ENCODE assay signal across 31 cellular contexts in the genomic region with DNA sequence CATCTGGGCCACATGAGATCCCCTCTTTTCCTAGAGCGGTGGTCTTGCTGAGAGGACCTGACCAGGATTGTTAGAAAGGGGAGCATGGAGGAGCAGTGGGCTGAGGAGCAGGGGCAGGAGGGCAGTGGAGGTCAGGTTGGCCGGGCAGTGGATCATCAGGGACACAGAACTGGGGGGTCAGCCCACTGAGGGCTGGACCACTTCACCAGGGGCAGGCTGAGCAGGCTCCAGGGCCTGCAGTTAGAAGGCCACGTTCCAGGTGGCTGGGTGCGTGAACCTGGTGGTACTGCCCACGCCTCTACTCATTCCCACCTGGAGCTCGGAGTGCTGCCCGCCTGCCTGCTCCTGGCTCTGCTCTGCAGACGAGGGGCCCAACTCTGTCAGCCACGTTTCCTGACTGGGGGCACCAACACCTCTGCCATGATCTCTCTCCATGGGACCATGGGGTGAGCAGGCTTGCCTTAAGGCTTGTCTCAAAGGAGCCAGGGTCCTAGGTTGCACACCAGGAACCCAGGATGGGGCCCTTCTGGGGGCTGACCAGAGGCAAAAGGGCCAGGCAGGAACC. TPM values are rescaled to one million over a fixed set of nuclear protein-coding genes. Genes with fewer than 3 reads are reported as not detected.
DNase-seq lines count a peak whose midpoint lies in the region; ATAC-seq and TF ChIP-seq lines count a peak whose summit lies in the region.
"Had no signal": no experiment of that assay in that cellular context is flagged by ENCODE, and none has a peak within 500 bp of the region (broad histone marks: within the 10 kb centered on the region; RNA-seq: fewer than 3 reads in every experiment).

No MANE protein-coding gene starts in this region.

- peaks cover 4 to 99% (median 85%) of the 10 kb centered on the region in 3 donors for H3K4me1 ChIP-seq in gastroesophageal sphincter

- no peak overlapping the region for H3K27ac Mint-ChIP-seq in activated naive CD8-positive, alpha-beta T cell treated with anti-CD3 and anti-CD28 coated beads, Interleukin-2, amount 10 ng/mL, durations not matched to agents 7 days and 5 days
- no peak overlapping the region for H3K27ac Mint-ChIP-seq in activated naive CD8-positive, alpha-beta T cell treated with anti-CD3 and anti-CD28 coated beads for 36 hours
- H3K27ac Mint-ChIP-seq in CD14-positive monocyte: peak overlapping the region in 1 of 7 donors; percentile 72
- H3K27ac Mint-ChIP-seq: activated T-cell treated with anti-CD3 and anti-CD28 coated beads, Interleukin-2, amount 50 U/mL, for 24 hours; CD4-positive, alpha-beta memory T cell; endodermal cell; natural killer cell; stimulated activated memory B cell treated with anti-CD40 and anti-IgM and Interleukin-4, amounts not matched to agents 10 μg/mL and 1 μg/mL and 100 μg/mL, for 72 hours; T-helper 17 cell had no signal

- no peak for TF ChIP-seq CTCF in gastroesophageal sphincter (IDR thresholded peaks at IDR 0.05)
- TF ChIP-seq CTCF in CD14-positive monocyte (IDR thresholded peaks at IDR 0.05): no peak

- H3K4me3 Mint-ChIP-seq in activated naive CD8-positive, alpha-beta T cell treated with anti-CD3 and anti-CD28 coated beads, Interleukin-2, amount 10 ng/mL, durations not matched to agents 7 days and 5 days: no peak overlapping the region
- no peak overlapping the region for H3K4me3 Mint-ChIP-seq in activated naive CD8-positive, alpha-beta T cell treated with anti-CD3 and anti-CD28 coated beads for 36 hours
- H3K4me3 Mint-ChIP-seq in CD14-positive monocyte: no peak overlapping the region
- H3K4me3 Mint-ChIP-seq: activated T-cell treated with anti-CD3 and anti-CD28 coated beads, Interleukin-2, amount 50 U/mL, for 24 hours; CD4-positive, alpha-beta memory T cell; endodermal cell; natural killer cell; stimulated activated memory B cell treated with anti-CD40 and anti-IgM and Interleukin-4, amounts not matched to agents 10 μg/mL and 1 μg/mL and 100 μg/mL, for 72 hours; T-helper 17 cell had no signal

- peak overlapping the region; percentile 88 to 99 (median 98) for H3K27ac ChIP-seq in gastroesophageal sphincter
- H3K27ac ChIP-seq: GM23248 had no signal

- no CpG with 5 or more reads among the region's 9 CpGs for WGBS in gastroesophageal sphincter (ENCODE audit: low coverage in 1 of 2), 2 donors

- H3K36me3 Mint-ChIP-seq in activated naive CD8-positive, alpha-beta T cell treated with anti-CD3 and anti-CD28 coated beads, Interleukin-2, amount 10 ng/mL, durations not matched to agents 7 days and 5 days: no peaks in the 10 kb centered on the region
- H3K36me3 Mint-ChIP-seq in activated naive CD8-positive, alpha-beta T cell treated with anti-CD3 and anti-CD28 coated beads for 36 hours: no peaks in the 10 kb centered on the region
- H3K36me3 Mint-ChIP-seq in CD14-positive monocyte: no peaks in the 10 kb centered on the region
- H3K36me3 Mint-ChIP-seq: CD4-positive, alpha-beta memory T cell; natural killer cell; stimulated activated memory B cell treated with anti-CD40 and anti-IgM and Interleukin-4, amounts not matched to agents 10 μg/mL and 1 μg/mL and 100 μg/mL, for 72 hours had no signal

- POLR2A ChIA-PET in activated naive CD8-positive, alpha-beta T cell treated with anti-CD3 and anti-CD28 coated beads, Interleukin-2, amount 10 ng/mL, durations not matched to agents 7 days and 5 days (lab: Charles Lee): interaction anchor here (1.1 kb wide), 1 partner anchor 45 kb away, joined by 3 read pairs; a partner anchor contains a TSS

- H3K4me1 Mint-ChIP-seq in activated naive CD8-positive, alpha-beta T cell treated with anti-CD3 and anti-CD28 coated beads, Interleukin-2, amount 10 ng/mL, durations not matched to agents 7 days and 5 days: no peaks in the 10 kb centered on the region
- no peaks in the 10 kb centered on the region for H3K4me1 Mint-ChIP-seq in activated naive CD8-positive, alpha-beta T cell treated with anti-CD3 and anti-CD28 coated beads for 36 hours
- H3K4me1 Mint-ChIP-seq in CD14-positive monocyte: peaks cover 13% of the 10 kb centered on the region
- H3K4me1 Mint-ChIP-seq: stimulated activated memory B cell treated with anti-CD40 and anti-IgM and Interleukin-4, amounts not matched to agents 10 μg/mL and 1 μg/mL and 100 μg/mL, for 72 hours; T-helper 17 cell had no signal

- no peak for TF ChIP-seq POLR2A in gastroesophageal sphincter (IDR thresholded peaks at IDR 0.05)

- DNase-seq in activated naive CD8-positive, alpha-beta T cell treated with anti-CD3 and anti-CD28 coated beads, Interleukin-2, amount 10 ng/mL, durations not matched to agents 7 days and 5 days: peak; percentile 23
- DNase-seq in activated naive CD8-positive, alpha-beta T cell treated with anti-CD3 and anti-CD28 coated beads for 36 hours: no peak
- peak; percentile 60 for DNase-seq in posterior vena cava (ENCODE audit: low spot score)
- DNase-seq in ureter (ENCODE audit: low spot score): peak; percentile 38
- no peak for DNase-seq in DMS53 (lab: John Stamatoyannopoulos, UW)
- DNase-seq in DMS53 treated with DMSO at 0.1 percent for 48 hours (lab: John Stamatoyannopoulos, UW; ENCODE audit: unreplicated experiment): no peak
- DNase-seq in CD14-positive monocyte (ENCODE audit: low spot score): no peak
- DNase-seq: activated CD4-positive, alpha-beta T cell treated with anti-CD3 and anti-CD28 coated beads for 1 hour; activated CD8-positive, alpha-beta memory T cell treated with anti-CD3 and anti-CD28 coated beads for 24 hours; activated naive CD4-positive, alpha-beta T cell; activated T-cell treated with anti-CD3 and anti-CD28 coated beads, Interleukin-2, amount 50 U/mL, for 24 hours; CD4-positive, alpha-beta memory T cell; GM23248; hypothalamus; IMR-90; left ventricle myocardium superior; midbrain; natural killer cell; NCI-H146; NCI-H446 treated with DMSO at 0.1 percent for 48 hours; OCI-M1; stimulated activated CD4-positive, alpha-beta T cell treated with anti-CD3 and anti-CD28 coated beads, Interleukin-4, amount 100 ng/mL, for 4 hours; T-helper 17 cell; testis had no signal

- ATAC-seq in activated naive CD8-positive, alpha-beta T cell treated with anti-CD3 and anti-CD28 coated beads, Interleukin-2, amount 10 ng/mL, durations not matched to agents 7 days and 5 days (ENCODE audit: low read depth): no peak
- no peak for ATAC-seq in gastroesophageal sphincter
- ATAC-seq: left ventricle myocardium superior; natural killer cell; SK-N-SH treated with all-trans-retinoic acid at 6 μM for 48 hours; stimulated activated memory B cell treated with anti-CD40 and anti-IgM and Interleukin-4, amounts not matched to agents 10 μg/mL and 1 μg/mL and 100 μg/mL, for 72 hours; T-helper 17 cell had no signal

- intact Hi-C loops in posterior vena cava (cut with DNase I) (loop anchor here (5.0 kb wide), 2 partner anchors 61 to 96 kb away; no protein-coding TSS in a partner anchor), CD14-positive monocyte (cut with micrococcal nuclease) (loop anchor here in 1 of 2 donors (10.0 kb wide), 1 partner anchor 81 kb away; no protein-coding TSS in a partner anchor)

- no peak overlapping the region for H3K4me3 ChIP-seq in gastroesophageal sphincter
- H3K4me3 ChIP-seq: GM23248, ovary, right atrium auricular region, testis had no signal

- H3K9me3 Mint-ChIP-seq in activated naive CD8-positive, alpha-beta T cell treated with anti-CD3 and anti-CD28 coated beads, Interleukin-2, amount 10 ng/mL, durations not matched to agents 7 days and 5 days: no peaks in the 10 kb centered on the region
- no peaks in the 10 kb centered on the region for H3K9me3 Mint-ChIP-seq in activated naive CD8-positive, alpha-beta T cell treated with anti-CD3 and anti-CD28 coated beads for 36 hours
- peaks cover 0 to 2% (median 0%) of the 10 kb centered on the region in 7 donors for H3K9me3 Mint-ChIP-seq in CD14-positive monocyte
- H3K9me3 Mint-ChIP-seq: activated T-cell treated with anti-CD3 and anti-CD28 coated beads, Interleukin-2, amount 50 U/mL, for 24 hours; CD4-positive, alpha-beta memory T cell; endodermal cell; natural killer cell; stimulated activated memory B cell treated with anti-CD40 and anti-IgM and Interleukin-4, amounts not matched to agents 10 μg/mL and 1 μg/mL and 100 μg/mL, for 72 hours had no signal

- no peak for TF ChIP-seq EP300 in gastroesophageal sphincter (IDR thresholded peaks at IDR 0.05)

- H3K9me3 ChIP-seq in gastroesophageal sphincter: no peaks in the 10 kb centered on the region
- H3K9me3 ChIP-seq: ovary, right atrium auricular region, testis had no signal

- peaks cover 0 to 45% of the 10 kb centered on the region in 2 donors for H3K36me3 ChIP-seq in gastroesophageal sphincter
- H3K36me3 ChIP-seq: ovary had no signal

- peaks cover 7% of the 10 kb centered on the region for H3K27me3 Mint-ChIP-seq in activated naive CD8-positive, alpha-beta T cell treated with anti-CD3 and anti-CD28 coated beads, Interleukin-2, amount 10 ng/mL, durations not matched to agents 7 days and 5 days
- peaks cover 11% of the 10 kb centered on the region for H3K27me3 Mint-ChIP-seq in activated naive CD8-positive, alpha-beta T cell treated with anti-CD3 and anti-CD28 coated beads for 36 hours
- H3K27me3 Mint-ChIP-seq in CD14-positive monocyte (ENCODE audit: low read depth in 3 of 3): peaks cover 12 to 39% (median 26%) of the 10 kb centered on the region in 3 donors

- H3K27me3 ChIP-seq in gastroesophageal sphincter: no peaks in the 10 kb centered on the region
- H3K27me3 ChIP-seq: ovary, right atrium auricular region, testis had no signal

RNA-seq across cellular contexts. Expression of a gene that starts 9.7 kb away (rescaled TPM):
- total RNA-seq in activated naive CD8-positive, alpha-beta T cell treated with anti-CD3 and anti-CD28 coated beads, Interleukin-2, amount 10 ng/mL, durations not matched to agents 7 days and 5 days: not detected
- not detected for total RNA-seq in activated naive CD8-positive, alpha-beta T cell treated with anti-CD3 and anti-CD28 coated beads for 36 hours
- total RNA-seq in gastroesophageal sphincter (100 to 1,000 TPM in 3 of 4 donors, 10 to 100 TPM in 1; 88.9 to 213 (median 165) TPM), posterior vena cava (100 to 1,000 TPM; 117 to 138 TPM), ureter (75.2 TPM)
- polyA plus RNA-seq in CD14-positive monocyte: under 1 TPM in 1 of 2 donors, not detected in 1; 0.22 TPM
- total RNA-seq: CD4-positive, alpha-beta memory T cell; natural killer cell; T-helper 17 cell had no signal
- polyA plus RNA-seq: CD4-positive, alpha-beta memory T cell had no signal

RNA-seq across cellular contexts. Expression of a gene that starts 22.6 kb away (rescaled TPM):
- total RNA-seq in activated naive CD8-positive, alpha-beta T cell treated with anti-CD3 and anti-CD28 coated beads, Interleukin-2, amount 10 ng/mL, durations not matched to agents 7 days and 5 days: not detected
- not detected for total RNA-seq in activated naive CD8-positive, alpha-beta T cell treated with anti-CD3 and anti-CD28 coated beads for 36 hours
- total RNA-seq in gastroesophageal sphincter: 1 to 10 TPM in 2 of 4 donors, not detected in 2; 2.9 to 5.4 TPM
- total RNA-seq in posterior vena cava: not detected
- not detected for total RNA-seq in ureter
- polyA plus RNA-seq in CD14-positive monocyte: not detected
- total RNA-seq: bronchial epithelial cell; CD4-positive, alpha-beta memory T cell; endodermal cell; GM23248; IMR-90; left ventricle myocardium superior; natural killer cell; ovary; right atrium auricular region; T-helper 17 cell; testis had no signal
- polyA plus RNA-seq: GM23248, IMR-90, ovary had no signal

RNA-seq across cellular contexts. Expression of a gene that starts 45.3 kb away (rescaled TPM):
- total RNA-seq in activated naive CD8-positive, alpha-beta T cell treated with anti-CD3 and anti-CD28 coated beads, Interleukin-2, amount 10 ng/mL, durations not matched to agents 7 days and 5 days: 10 to 100 TPM; 21.4 to 22.1 TPM
- total RNA-seq in activated naive CD8-positive, alpha-beta T cell treated with anti-CD3 and anti-CD28 coated beads for 36 hours: 10 to 100 TPM; 10.9 to 11.3 TPM
- total RNA-seq in gastroesophageal sphincter (10 to 100 TPM; 16.8 to 33.8 (median 28.3) TPM), posterior vena cava (10 to 100 TPM; 24.8 to 25.4 TPM), ureter (27.9 TPM)
- 10 to 100 TPM; 29.3 to 31.5 TPM for polyA plus RNA-seq in CD14-positive monocyte

Comparison
In these comparisons a context has a peak if more than half of its experiments do, and no peak if none do; other contexts are left out.
1. DNase-seq: peak in activated naive CD8-positive, alpha-beta T cell treated with anti-CD3 and anti-CD28 coated beads, Interleukin-2, amount 10 ng/mL, durations not matched to agents 7 days and 5 days (single experiment), posterior vena cava (single experiment) and ureter (single experiment); none in activated naive CD8-positive, alpha-beta T cell treated with anti-CD3 and anti-CD28 coated beads for 36 hours (single experiment), DMS53 (single experiment), DMS53 treated with DMSO at 0.1 percent for 48 hours (single experiment) and CD14-positive monocyte (single experiment).
2. RNA of a gene that starts 9.7 kb away (total RNA-seq): 88.9 to 213 TPM in gastroesophageal sphincter, 117 to 138 TPM in posterior vena cava and 75.2 TPM in ureter (single experiment); not detected in activated naive CD8-positive, alpha-beta T cell treated with anti-CD3 and anti-CD28 coated beads, Interleukin-2, amount 10 ng/mL, durations not matched to agents 7 days and 5 days and not detected in activated naive CD8-positive, alpha-beta T cell treated with anti-CD3 and anti-CD28 coated beads for 36 hours; every median in the first group is over 10 times any median in the second.